11 cellular contexts compared by ENCODE assay signal in genomic region chr1:40884055-40884795, GRCh38. TPM values are rescaled to one million over a fixed set of nuclear protein-coding genes. Genes with fewer than 3 reads are reported as not detected.
DNase-seq lines count a peak whose midpoint lies in the region; ATAC-seq and TF ChIP-seq lines count a peak whose summit lies in the region.
"Had no signal": no experiment of that assay in that cellular context is flagged by ENCODE, and none has a peak within 500 bp of the region (broad histone marks: within the 10 kb centered on the region; RNA-seq: fewer than 3 reads in every experiment).

No MANE protein-coding gene starts in this region.

- H3K4me3 ChIP-seq in choroid plexus epithelial cell (ENCODE audit: low read depth, low read length) (peak overlapping the region; percentile 46), suprapubic skin (peak overlapping the region; percentile 25)

- peaks cover 4% of the 10 kb centered on the region for H3K4me1 Mint-ChIP-seq in activated T-cell treated with anti-CD3 and anti-CD28 coated beads, Interleukin-2, amount 50 U/mL, for 24 hours (ENCODE audit: low read depth)

- peak overlapping the region; percentile 41 for H3K4me3 Mint-ChIP-seq in activated T-cell treated with anti-CD3 and anti-CD28 coated beads, Interleukin-2, amount 50 U/mL, for 24 hours

- no peak for TF ChIP-seq POLR2A in suprapubic skin (IDR thresholded peaks at IDR 0.05)

- H3K36me3 Mint-ChIP-seq in activated T-cell treated with anti-CD3 and anti-CD28 coated beads, Interleukin-2, amount 50 U/mL, for 24 hours (ENCODE audit: low read depth) = no peaks in the 10 kb centered on the region

- no peak overlapping the region for H3K27ac ChIP-seq in suprapubic skin
- H3K27ac ChIP-seq: upper lobe of left lung had no signal

- 46% methylated on average over 31 of the region's 73 CpGs for WGBS in suprapubic skin

- no peak for TF ChIP-seq EP300 in suprapubic skin (IDR thresholded peaks at IDR 0.05)

- TF ChIP-seq CTCF in choroid plexus epithelial cell (conservative IDR thresholded peaks at IDR 0.05; ENCODE audit: low read depth, low read length) (no peak), suprapubic skin (IDR thresholded peaks at IDR 0.05) (no peak)

- no peaks in the 10 kb centered on the region for H3K9me3 Mint-ChIP-seq in activated T-cell treated with anti-CD3 and anti-CD28 coated beads, Interleukin-2, amount 50 U/mL, for 24 hours

- peaks cover 55% of the 10 kb centered on the region for H3K27me3 Mint-ChIP-seq in activated T-cell treated with anti-CD3 and anti-CD28 coated beads, Interleukin-2, amount 50 U/mL, for 24 hours

- H3K9me3 ChIP-seq in suprapubic skin = no peaks in the 10 kb centered on the region
- H3K9me3 ChIP-seq: upper lobe of left lung had no signal

- ATAC-seq in GM19452 (IDR thresholded peaks at IDR 0.05; ENCODE audit: unreplicated experiment) = no peak
- no peak for ATAC-seq in GM21367 (IDR thresholded peaks at IDR 0.05; ENCODE audit: unreplicated experiment)

- no peak overlapping the region for H3K27ac Mint-ChIP-seq in activated T-cell treated with anti-CD3 and anti-CD28 coated beads, Interleukin-2, amount 50 U/mL, for 24 hours

- no peak for DNase-seq in activated T-cell treated with anti-CD3 and anti-CD28 coated beads, Interleukin-2, amount 50 U/mL, for 24 hours
- DNase-seq in activated T-cell treated with anti-CD3 and anti-CD28 coated beads for 4 hours (no peak), choroid plexus epithelial cell (ENCODE audit: low read depth) (no peak), islet precursor cell (peak; percentile 70), suprapubic skin (ENCODE audit: low spot score in 2 of 2) (no peak), D341Med (ENCODE audit: low spot score) (no peak)
- DNase-seq: aorta; stimulated activated CD4-positive, alpha-beta T cell treated with anti-CD3 and anti-CD28 coated beads, Interleukin-4, amount 100 ng/mL, for 1 hour had no signal

- no peaks in the 10 kb centered on the region for H3K36me3 ChIP-seq in suprapubic skin
- H3K36me3 ChIP-seq: upper lobe of left lung had no signal

- H3K4me1 ChIP-seq in suprapubic skin = peaks cover 35% of the 10 kb centered on the region

- H3K27me3 ChIP-seq in suprapubic skin = peaks cover 15% of the 10 kb centered on the region

RNA-seq across cellular contexts. Expression of gene CITED4, which starts 22.1 kb away (rescaled TPM):
- total RNA-seq in suprapubic skin = 10 to 100 TPM; 52.6 to 90.4 (median 58.4) TPM
